Comparison of ENCODE assay signal across 11 cellular contexts in the genomic region with DNA sequence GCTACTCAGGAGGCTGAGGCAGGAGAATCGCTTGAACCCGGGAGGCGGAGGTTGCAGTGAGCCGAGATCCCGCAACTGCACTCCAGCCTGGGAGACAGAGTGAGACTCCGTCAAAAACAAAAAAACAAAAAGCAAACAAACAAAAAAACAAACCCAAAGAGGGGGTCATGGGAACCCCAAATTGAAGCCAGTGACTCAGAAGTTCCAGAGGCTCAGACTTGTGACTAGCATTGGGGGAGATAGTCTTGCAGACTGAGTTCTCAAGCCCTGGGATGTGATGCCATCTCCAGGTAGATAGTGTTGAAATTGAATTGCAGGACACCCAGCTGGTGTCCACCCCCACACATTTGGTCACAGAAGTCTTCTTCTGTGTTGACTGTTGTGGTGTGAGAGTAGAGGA. TPM values are rescaled to one million over a fixed set of nuclear protein-coding genes. Genes with fewer than 3 reads are reported as not detected.
A peak's percentile ranks its signal among the peaks of the same experiment; 100 is the strongest.
DNase-seq lines count a peak whose midpoint lies in the region; ATAC-seq and TF ChIP-seq lines count a peak whose summit lies in the region.
"Had no signal": no experiment of that assay in that cellular context is flagged by ENCODE, and none has a peak within 500 bp of the region (broad histone marks: within the 10 kb centered on the region; RNA-seq: fewer than 3 reads in every experiment).

No MANE protein-coding gene starts in this region.

- TF ChIP-seq CTCF in thoracic aorta (IDR thresholded peaks at IDR 0.05) (no peak), testis (IDR thresholded peaks at IDR 0.05) (no peak)

- WGBS in testis, 2 donors = 94 to 96% methylated on average over 6 of the region's 6 CpGs

- H3K4me1 Mint-ChIP-seq in activated naive CD4-positive, alpha-beta T cell treated with anti-CD3 and anti-CD28 coated beads for 36 hours (ENCODE audit: low read depth) = peaks cover 53% of the 10 kb centered on the region
- peaks cover 38% of the 10 kb centered on the region for H3K4me1 Mint-ChIP-seq in T-helper 2 cell treated with Interferon-gamma antibody and Interleukin-4, amounts not matched to agents 5 μg/mL and 100 μg/mL, for 36 hours (ENCODE audit: low read depth)

- H3K9me3 Mint-ChIP-seq in activated naive CD4-positive, alpha-beta T cell treated with anti-CD3 and anti-CD28 coated beads for 36 hours = peaks cover 9% of the 10 kb centered on the region
- peaks cover 7% of the 10 kb centered on the region for H3K9me3 Mint-ChIP-seq in T-helper 2 cell treated with Interferon-gamma antibody and Interleukin-4, amounts not matched to agents 5 μg/mL and 100 μg/mL, for 36 hours
- H3K9me3 Mint-ChIP-seq: effector memory CD8-positive, alpha-beta T cell had no signal

- TF ChIP-seq POLR2A in testis (IDR thresholded peaks at IDR 0.05) = no peak

- no peak overlapping the region for H3K4me3 Mint-ChIP-seq in activated naive CD4-positive, alpha-beta T cell treated with anti-CD3 and anti-CD28 coated beads for 36 hours
- no peak overlapping the region for H3K4me3 Mint-ChIP-seq in T-helper 2 cell treated with Interferon-gamma antibody and Interleukin-4, amounts not matched to agents 5 μg/mL and 100 μg/mL, for 36 hours
- H3K4me3 Mint-ChIP-seq: effector memory CD8-positive, alpha-beta T cell had no signal

- CTCF ChIA-PET in activated naive CD4-positive, alpha-beta T cell treated with anti-CD3 and anti-CD28 coated beads for 36 hours (lab: Charles Lee) = no interaction called here

- H3K27me3 ChIP-seq in thoracic aorta (replicated peaks; ENCODE audit: insufficient read depth) (no peaks in the 10 kb centered on the region), testis (no peaks in the 10 kb centered on the region)
- H3K27me3 ChIP-seq: BLaER1 treated with 17β-estradiol and CSF1 and Interleukin-3, amounts not matched to agents 10 nM and 100 nM had no signal

- H3K4me3 ChIP-seq in thoracic aorta (no peak overlapping the region), testis (no peak overlapping the region)
- H3K4me3 ChIP-seq: BLaER1 treated with 17β-estradiol and CSF1 and Interleukin-3, amounts not matched to agents 10 nM and 100 nM had no signal

- no peaks in the 10 kb centered on the region for H3K36me3 ChIP-seq in thoracic aorta
- no peaks in the 10 kb centered on the region for H3K36me3 ChIP-seq in testis (ENCODE audit: low read depth, missing control alignments)
- H3K36me3 ChIP-seq: BLaER1 treated with 17β-estradiol and CSF1 and Interleukin-3, amounts not matched to agents 10 nM and 100 nM had no signal

- H3K27ac ChIP-seq in thoracic aorta (peak overlapping the region; percentile 83 to 91), testis (no peak overlapping the region)
- H3K27ac ChIP-seq: BLaER1 treated with 17β-estradiol and CSF1 and Interleukin-3, amounts not matched to agents 10 nM and 100 nM had no signal

- DNase-seq in activated naive CD4-positive, alpha-beta T cell treated with anti-CD3 and anti-CD28 coated beads for 36 hours = peak; percentile 71
- no peak for DNase-seq in activated naive CD4-positive, alpha-beta T cell (lab: John Stamatoyannopoulos, UW)
- peak; percentile 37 for DNase-seq in T-helper 2 cell treated with Interferon-gamma antibody and Interleukin-4, amounts not matched to agents 5 μg/mL and 100 μg/mL, for 36 hours (ENCODE audit: low spot score)
- DNase-seq in fibroblast of peridontal ligament (ENCODE audit: extremely low read depth) (peak; percentile 23), thoracic aorta (ENCODE audit: low spot score) (no peak), testis (no peak), globus pallidus (ENCODE audit: low spot score) (no peak)
- DNase-seq: effector memory CD8-positive, alpha-beta T cell had no signal

- intact Hi-C loops in activated naive CD4-positive, alpha-beta T cell treated with anti-CD3 and anti-CD28 coated beads for 36 hours (cut with micrococcal nuclease) = loop anchor here (1.0 to 5.0 kb wide), 2 partner anchors 44 to 341 kb away; no protein-coding TSS in a partner anchor
- intact Hi-C loops in testis (cut with DNase I; ENCODE audit: low total_unique reads) = no loop called here

- H3K9me3 ChIP-seq in thoracic aorta = no peaks in the 10 kb centered on the region
- no peaks in the 10 kb centered on the region for H3K9me3 ChIP-seq in testis

- peaks cover 31 to 53% of the 10 kb centered on the region in 2 donors for H3K4me1 ChIP-seq in thoracic aorta (ENCODE audit: control insufficient read depth in 1 of 2, low read depth in 2 of 2)
- H3K4me1 ChIP-seq in testis = peaks cover 6% of the 10 kb centered on the region

- ATAC-seq in thoracic aorta (ENCODE audit: insufficient number of reproducible peaks, low FRiP score, low read depth) (no peak), HG03175 (IDR thresholded peaks at IDR 0.05; ENCODE audit: unreplicated experiment) (no peak)
- ATAC-seq: effector memory CD8-positive, alpha-beta T cell had no signal

- H3K27ac Mint-ChIP-seq in activated naive CD4-positive, alpha-beta T cell treated with anti-CD3 and anti-CD28 coated beads for 36 hours = no peak overlapping the region
- no peak overlapping the region for H3K27ac Mint-ChIP-seq in T-helper 2 cell treated with Interferon-gamma antibody and Interleukin-4, amounts not matched to agents 5 μg/mL and 100 μg/mL, for 36 hours
- H3K27ac Mint-ChIP-seq: effector memory CD8-positive, alpha-beta T cell had no signal

- H3K27me3 Mint-ChIP-seq in activated naive CD4-positive, alpha-beta T cell treated with anti-CD3 and anti-CD28 coated beads for 36 hours (ENCODE audit: low read depth) = no peaks in the 10 kb centered on the region
- H3K27me3 Mint-ChIP-seq in T-helper 2 cell treated with Interferon-gamma antibody and Interleukin-4, amounts not matched to agents 5 μg/mL and 100 μg/mL, for 36 hours (ENCODE audit: low read depth) = no peaks in the 10 kb centered on the region
- H3K27me3 Mint-ChIP-seq: effector memory CD8-positive, alpha-beta T cell had no signal

- peaks cover 8% of the 10 kb centered on the region for H3K36me3 Mint-ChIP-seq in activated naive CD4-positive, alpha-beta T cell treated with anti-CD3 and anti-CD28 coated beads for 36 hours (ENCODE audit: low read depth)
- peaks cover 14% of the 10 kb centered on the region for H3K36me3 Mint-ChIP-seq in T-helper 2 cell treated with Interferon-gamma antibody and Interleukin-4, amounts not matched to agents 5 μg/mL and 100 μg/mL, for 36 hours (ENCODE audit: low read depth)

RNA-seq across cellular contexts. Expression of gene ENO1, which starts 24.9 kb away (rescaled TPM):
- 1,000 to 10,000 TPM; 2,952 to 3,004 TPM for total RNA-seq in activated naive CD4-positive, alpha-beta T cell treated with anti-CD3 and anti-CD28 coated beads for 36 hours
- 100 to 1,000 TPM; 570 to 767 TPM for total RNA-seq in thoracic aorta
- total RNA-seq in testis = 100 to 1,000 TPM; 310 to 380 TPM
- polyA plus RNA-seq in testis (ENCODE audit: insufficient read depth, low read depth, low replicate concordance) = 589 TPM

RNA-seq across cellular contexts. Expression of gene CA6, which starts 42.3 kb away (rescaled TPM):
- under 1 TPM; 0.22 to 0.62 TPM for total RNA-seq in activated naive CD4-positive, alpha-beta T cell treated with anti-CD3 and anti-CD28 coated beads for 36 hours
- total RNA-seq in thoracic aorta (not detected), testis (under 1 TPM in 1 of 2 donors, not detected in 1; 0.68 TPM)
- polyA plus RNA-seq in testis (ENCODE audit: insufficient read depth, low read depth, low replicate concordance) = not detected
- total RNA-seq: urinary bladder had no signal
- polyA plus RNA-seq: urinary bladder had no signal

Comparison
In these comparisons a context has a peak if more than half of its experiments do, and no peak if none do; other contexts are left out.
1. DNase-seq: peak in activated naive CD4-positive, alpha-beta T cell treated with anti-CD3 and anti-CD28 coated beads for 36 hours (single experiment), T-helper 2 cell treated with Interferon-gamma antibody and Interleukin-4, amounts not matched to agents 5 μg/mL and 100 μg/mL, for 36 hours (single experiment) and fibroblast of peridontal ligament (single experiment); none in activated naive CD4-positive, alpha-beta T cell (0 of 4), thoracic aorta (single experiment), testis (single experiment) and globus pallidus (single experiment).
2. H3K27ac ChIP-seq: peak in thoracic aorta (2 of 2); none in testis (0 of 2).